ENCODE assay signal across 18 cellular contexts in genomic region chr5:35066260-35066795, GRCh38. TPM values are rescaled to one million over a fixed set of nuclear protein-coding genes. Genes with fewer than 3 reads are reported as not detected.
DNase-seq lines count a peak whose midpoint lies in the region; ATAC-seq and TF ChIP-seq lines count a peak whose summit lies in the region.
"Had no signal": no experiment of that assay in that cellular context is flagged by ENCODE, and none has a peak within 500 bp of the region (broad histone marks: within the 10 kb centered on the region; RNA-seq: fewer than 3 reads in every experiment).

No MANE protein-coding gene starts in this region.

- peak; percentile 8 for DNase-seq in SIG-M5 (lab: John Stamatoyannopoulos, UW)
- DNase-seq in activated CD8-positive, alpha-beta memory T cell treated with anti-CD3 and anti-CD28 coated beads, Interleukin-2, amount 50 U/mL, for 4 hours: no peak
- no peak for DNase-seq in MCF 10A (ENCODE audit: unreplicated experiment)
- no peak for DNase-seq in GM23248
- no peak for DNase-seq in activated T-helper 2 cell treated with anti-CD3 and anti-CD28 coated beads, Interferon-gamma antibody, Interleukin-2, Interleukin-4, amounts not matched to agents 10 μg/mL and 5 μg/mL and 100 μg/mL, durations not matched to agents 14 hours and 24 hours and 36 hours (ENCODE audit: low spot score)
- DNase-seq: activated CD4-positive, alpha-beta T cell treated with anti-CD3 and anti-CD28 coated beads for 48 hours; activated gamma-delta T cell treated with Interleukin-2 at 50 U/mL for 16 hours; AML-193; hippocampal formation; NCI-H69; stimulated activated CD8-positive, alpha-beta memory T cell treated with anti-CD3 and anti-CD28 coated beads, Interleukin-4, amount 100 ng/mL, for 48 hours; uterus had no signal

- H3K4me1 Mint-ChIP-seq in MCF 10A (ENCODE audit: insufficient read depth, unreplicated experiment): no peaks in the 10 kb centered on the region
- H3K4me1 Mint-ChIP-seq in activated T-helper 2 cell treated with anti-CD3 and anti-CD28 coated beads, Interferon-gamma antibody, Interleukin-2, Interleukin-4, amounts not matched to agents 10 μg/mL and 5 μg/mL and 100 μg/mL, durations not matched to agents 14 hours and 24 hours and 36 hours (ENCODE audit: low read depth): no peaks in the 10 kb centered on the region

- no peaks in the 10 kb centered on the region for H3K9me3 ChIP-seq in GM23248 (ENCODE audit: low read depth)
- H3K9me3 ChIP-seq: uterus had no signal

- H3K36me3 ChIP-seq in GM23248 (ENCODE audit: low read depth): no peaks in the 10 kb centered on the region
- H3K36me3 ChIP-seq: uterus had no signal

- H3K9me3 Mint-ChIP-seq in MCF 10A (ENCODE audit: unreplicated experiment): no peaks in the 10 kb centered on the region
- H3K9me3 Mint-ChIP-seq in activated T-helper 2 cell treated with anti-CD3 and anti-CD28 coated beads, Interferon-gamma antibody, Interleukin-2, Interleukin-4, amounts not matched to agents 10 μg/mL and 5 μg/mL and 100 μg/mL, durations not matched to agents 14 hours and 24 hours and 36 hours: no peaks in the 10 kb centered on the region

- H3K4me1 ChIP-seq in GM23248 (ENCODE audit: insufficient read depth): peaks cover 23% of the 10 kb centered on the region

- POLR2A ChIA-PET in MCF 10A (lab: Yijun Ruan, JAX): no interaction called here

- peak; percentile 47 for ATAC-seq in GM18519 (IDR thresholded peaks at IDR 0.05; ENCODE audit: low FRiP score, unreplicated experiment)
- peak; percentile 73 for ATAC-seq in GM21576 (IDR thresholded peaks at IDR 0.05; ENCODE audit: unreplicated experiment)
- ATAC-seq in HG03175 (IDR thresholded peaks at IDR 0.05; ENCODE audit: unreplicated experiment): peak; percentile 99

- no peak overlapping the region for H3K9ac ChIP-seq in GM23248

- CTCF ChIA-PET in MCF 10A (lab: Yijun Ruan, JAX): interaction anchor here (1.5 to 1.8 kb wide), 2 partner anchors 22 to 63 kb away, joined by 3 to 5 read pairs; no protein-coding TSS in a partner anchor

- intact Hi-C loops in MCF 10A (cut with micrococcal nuclease): no loop called here
- intact Hi-C loops in activated T-helper 2 cell treated with anti-CD3 and anti-CD28 coated beads, Interferon-gamma antibody, Interleukin-2, Interleukin-4, amounts not matched to agents 10 μg/mL and 5 μg/mL and 100 μg/mL, durations not matched to agents 14 hours and 24 hours and 36 hours (cut with micrococcal nuclease): no loop called here

- no peak overlapping the region for H2AFZ ChIP-seq in GM23248

- in situ Hi-C loops in GM23248 (cut with MboI): no loop called here

- no peaks in the 10 kb centered on the region for H4K20me1 ChIP-seq in GM23248 (ENCODE audit: insufficient read depth)

- H3K27ac Mint-ChIP-seq in MCF 10A (ENCODE audit: low read depth, unreplicated experiment): no peak overlapping the region
- H3K27ac Mint-ChIP-seq in activated T-helper 2 cell treated with anti-CD3 and anti-CD28 coated beads, Interferon-gamma antibody, Interleukin-2, Interleukin-4, amounts not matched to agents 10 μg/mL and 5 μg/mL and 100 μg/mL, durations not matched to agents 14 hours and 24 hours and 36 hours: no peak overlapping the region

- WGBS in GM23248 (ENCODE audit: low coverage in 1 of 2, low lambda C conversion rate in 2 of 2, missing lambda C conversion rate in 2 of 2), 2 experiments: 86 to 96% methylated on average over 3 to 5 of the region's 5 CpGs

- H3K27ac ChIP-seq in GM23248: no peak overlapping the region
- H3K27ac ChIP-seq: uterus had no signal

- no peak for TF ChIP-seq CTCF in MCF 10A (IDR thresholded peaks at IDR 0.05; ENCODE audit: unreplicated experiment)

- H3K27me3 Mint-ChIP-seq in MCF 10A (ENCODE audit: insufficient read depth, unreplicated experiment): no peaks in the 10 kb centered on the region
- peaks cover 7% of the 10 kb centered on the region for H3K27me3 Mint-ChIP-seq in activated T-helper 2 cell treated with anti-CD3 and anti-CD28 coated beads, Interferon-gamma antibody, Interleukin-2, Interleukin-4, amounts not matched to agents 10 μg/mL and 5 μg/mL and 100 μg/mL, durations not matched to agents 14 hours and 24 hours and 36 hours (ENCODE audit: low read depth)

- H3K4me2 ChIP-seq in GM23248 (ENCODE audit: unreplicated experiment): no peak overlapping the region

- no peak overlapping the region for H3K4me3 Mint-ChIP-seq in MCF 10A (ENCODE audit: unreplicated experiment)
- H3K4me3 Mint-ChIP-seq in activated T-helper 2 cell treated with anti-CD3 and anti-CD28 coated beads, Interferon-gamma antibody, Interleukin-2, Interleukin-4, amounts not matched to agents 10 μg/mL and 5 μg/mL and 100 μg/mL, durations not matched to agents 14 hours and 24 hours and 36 hours (ENCODE audit: low read depth): no peak overlapping the region

- H3K27me3 ChIP-seq in GM23248 (replicated peaks; ENCODE audit: insufficient read depth): no peaks in the 10 kb centered on the region
- H3K27me3 ChIP-seq: uterus had no signal

- peaks cover 4% of the 10 kb centered on the region; the same call in 1 of the 2 replicates for H3F3A ChIP-seq in GM23248 (ENCODE audit: insufficient read depth)

- H3K36me3 Mint-ChIP-seq in MCF 10A (ENCODE audit: insufficient read depth, unreplicated experiment): no peaks in the 10 kb centered on the region
- H3K36me3 Mint-ChIP-seq in activated T-helper 2 cell treated with anti-CD3 and anti-CD28 coated beads, Interferon-gamma antibody, Interleukin-2, Interleukin-4, amounts not matched to agents 10 μg/mL and 5 μg/mL and 100 μg/mL, durations not matched to agents 14 hours and 24 hours and 36 hours (ENCODE audit: low read depth): no peaks in the 10 kb centered on the region

- H3K79me2 ChIP-seq in GM23248 (ENCODE audit: insufficient read depth): no peaks in the 10 kb centered on the region

- no peak overlapping the region for H3K4me3 ChIP-seq in GM23248
- H3K4me3 ChIP-seq: lung, uterus had no signal

- H3K9me2 ChIP-seq in GM23248 (ENCODE audit: insufficient read depth): no peaks in the 10 kb centered on the region

- BruUV-seq in MCF 10A (replicated peaks; lab: Mats Ljungman, UMichigan): no TSS peak

RNA-seq across cellular contexts. Expression of gene AGXT2, which starts 18.6 kb away (rescaled TPM):
- not detected in 2 replicates for total RNA-seq in MCF 10A (2022)
- total RNA-seq in GM23248 (2014; rRNA removed; shearing (Covaris generic)): not detected in 2 replicates
- not detected in 2 replicates for polyA plus RNA-seq in GM23248 (2016; fragmentation: Nextera tagmentation; extraction: Ambion mirVana)
- not detected in 2 replicates for total RNA-seq in activated T-helper 2 cell treated with anti-CD3 and anti-CD28 coated beads, Interferon-gamma antibody, Interleukin-2, Interleukin-4, amounts not matched to agents 10 μg/mL and 5 μg/mL and 100 μg/mL, durations not matched to agents 14 hours and 24 hours and 36 hours
- total RNA-seq: cardiac septum, lung, omental fat pad, uterus had no signal
- polyA plus RNA-seq: lung had no signal

Comparison
In these comparisons a context has a peak if more than half of its experiments do, and no peak if none do; other contexts are left out.
1. ATAC-seq: peak in every context shown above with its lines; median percentile 99 in HG03175; 73 in GM21576; 47 in GM18519.